Comparison of ENCODE assay signal across 1 cellular context in the genomic region with DNA sequence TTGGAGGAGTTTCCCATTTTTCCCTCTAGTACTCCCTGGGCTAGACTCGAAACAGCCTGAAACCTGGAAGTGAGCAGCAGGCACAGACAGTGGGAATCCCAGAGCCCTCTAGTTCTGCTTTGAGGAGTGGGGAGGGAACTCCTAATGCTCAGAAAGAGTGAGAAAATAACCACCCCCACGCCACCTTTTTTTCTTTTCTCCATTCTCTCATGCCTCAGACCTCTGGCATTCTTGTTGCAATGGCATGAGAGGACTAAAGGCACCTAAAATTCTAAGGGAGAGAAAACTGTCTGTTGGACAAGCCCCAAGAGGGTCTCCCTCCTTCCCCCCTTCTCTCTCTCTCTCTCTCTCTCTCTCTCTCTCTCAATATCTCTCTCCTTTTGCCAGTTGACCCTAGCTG.
TF ChIP-seq lines count a peak whose summit lies in the region.

No MANE protein-coding gene starts in this region.

TF ChIP-seq in SK-N-SH, 30 proteins besides CTCF, POLR2A, EP300 and RAD21 (continued from another document):
- TF ChIP-seq NFIC (IDR thresholded peaks at IDR 0.05; ENCODE audit: borderline replicate concordance) (no peak), FOXM1 (IDR thresholded peaks at IDR 0.05; ENCODE audit: low read depth) (no peak), REST (IDR thresholded peaks at IDR 0.05; ENCODE audit: low read depth, low read length) (no peak), CHD2 (IDR thresholded peaks at IDR 0.05; ENCODE audit: low read length, partially characterized antibody) (no peak), RFX5 (IDR thresholded peaks at IDR 0.05; ENCODE audit: low read length) (no peak), JUND (IDR thresholded peaks at IDR 0.05) (no peak), GABPA (IDR thresholded peaks at IDR 0.05; ENCODE audit: low read depth) (no peak), POLR2AphosphoS5 (IDR thresholded peaks at IDR 0.05; ENCODE audit: low read depth, low read length) (no peak), EZH2phosphoT487 (IDR thresholded peaks at IDR 0.05; ENCODE audit: borderline replicate concordance, low read depth) (no peak), YY1 (IDR thresholded peaks at IDR 0.05; ENCODE audit: low read depth) (no peak)
- TF ChIP-seq, protein P1, sequence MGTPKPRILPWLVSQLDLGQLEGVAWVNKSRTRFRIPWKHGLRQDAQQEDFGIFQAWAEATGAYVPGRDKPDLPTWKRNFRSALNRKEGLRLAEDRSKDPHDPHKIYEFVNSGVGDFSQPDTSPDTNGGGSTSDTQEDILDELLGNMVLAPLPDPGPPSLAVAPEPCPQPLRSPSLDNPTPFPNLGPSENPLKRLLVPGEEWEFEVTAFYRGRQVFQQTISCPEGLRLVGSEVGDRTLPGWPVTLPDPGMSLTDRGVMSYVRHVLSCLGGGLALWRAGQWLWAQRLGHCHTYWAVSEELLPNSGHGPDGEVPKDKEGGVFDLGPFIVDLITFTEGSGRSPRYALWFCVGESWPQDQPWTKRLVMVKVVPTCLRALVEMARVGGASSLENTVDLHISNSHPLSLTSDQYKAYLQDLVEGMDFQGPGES (IDR thresholded peaks at IDR 0.05; ENCODE audit: low read depth, low read length), result no peak
